1 cellular context compared by ENCODE assay signal in genomic region chr1:183226963-183227362, GRCh38.
TF ChIP-seq lines count a peak whose summit lies in the region.

No MANE protein-coding gene starts in this region.

TF ChIP-seq in GM12878, 131 proteins besides CTCF, POLR2A, EP300 and RAD21 (continued from another document):
- no peak for TF ChIP-seq PRDM15 (CRISPR knock-in tag; IDR thresholded peaks at IDR 0.05)
- TF ChIP-seq IKZF2 (IDR thresholded peaks at IDR 0.05) = peak in 1 of 2 experiments; percentile 17; a peak in 1 of 4 replicates
- peak; percentile 72 for TF ChIP-seq EED (IDR thresholded peaks at IDR 0.05; ENCODE audit: low read depth)
- peak; percentile 35; the same call in 1 of the 2 replicates for TF ChIP-seq RUNX3 (IDR thresholded peaks at IDR 0.05; ENCODE audit: low read length)
